In genomic region chr3:23078735-23079134, GRCh38 we compare ENCODE assay signal across 37 cellular contexts.
"Had no signal": no experiment of that assay in that cellular context is flagged by ENCODE, and none has a peak within 500 bp of the region (broad histone marks: within the 10 kb centered on the region; RNA-seq: fewer than 3 reads in every experiment).

No MANE protein-coding gene starts in this region.

- H3K27ac Mint-ChIP-seq: activated CD4-positive, alpha-beta memory T cell treated with anti-CD3 and anti-CD28 coated beads, Interleukin-2, amount 10 ng/mL, durations not matched to agents 7 days and 5 days; activated CD4-positive, alpha-beta T cell treated with anti-CD3 and anti-CD28 coated beads for 36 hours; activated CD4-positive, alpha-beta T cell treated with anti-CD3 and anti-CD28 coated beads, Interleukin-2, amount 10 ng/mL, durations not matched to agents 7 days and 5 days; activated CD8-positive, alpha-beta memory T cell treated with anti-CD3 and anti-CD28 coated beads, Interleukin-2, amount 10 ng/mL, durations not matched to agents 7 days and 5 days; activated CD8-positive, alpha-beta T cell treated with anti-CD3 and anti-CD28 coated beads, Interleukin-2, amount 10 ng/mL, durations not matched to agents 7 days and 5 days; activated naive CD4-positive, alpha-beta T cell treated with anti-CD3 and anti-CD28 coated beads, Interleukin-2, amount 10 ng/mL, durations not matched to agents 7 days and 5 days; activated naive CD4-positive, alpha-beta T cell treated with anti-CD3 and anti-CD28 coated beads, Interleukin-2, amount 50 U/mL, for 24 hours; activated naive CD8-positive, alpha-beta T cell; activated naive CD8-positive, alpha-beta T cell treated with anti-CD3 and anti-CD28 coated beads, Interleukin-2, amount 10 ng/mL, durations not matched to agents 7 days and 5 days; activated naive CD8-positive, alpha-beta T cell treated with anti-CD3 and anti-CD28 coated beads, Interleukin-2, amount 50 U/mL, for 24 hours; activated T-cell treated with anti-CD3 and anti-CD28 coated beads, Interleukin-2, amount 50 U/mL, for 24 hours; activated T-helper 2 cell treated with anti-CD3 and anti-CD28 coated beads, Interferon-gamma antibody, Interleukin-2, Interleukin-4, amounts not matched to agents 10 μg/mL and 5 μg/mL and 100 μg/mL, durations not matched to agents 14 hours and 24 hours and 36 hours; brain; T-helper 1 cell treated with Interleukin-12 subunit alpha and Interleukin-12 subunit beta and Interleukin-4 antibody, amounts not matched to agents 30 μg/mL and 1 μg/mL, for 36 hours; T-helper 2 cell treated with Interferon-gamma antibody and Interleukin-4, amounts not matched to agents 5 μg/mL and 100 μg/mL, for 36 hours had no signal

- H3K27ac ChIP-seq: ascending aorta, cardiac muscle cell, VCaP had no signal

- H3K4me1 Mint-ChIP-seq: activated CD4-positive, alpha-beta memory T cell treated with anti-CD3 and anti-CD28 coated beads, Interleukin-2, amount 10 ng/mL, durations not matched to agents 7 days and 5 days; activated CD8-positive, alpha-beta memory T cell treated with anti-CD3 and anti-CD28 coated beads, Interleukin-2, amount 10 ng/mL, durations not matched to agents 7 days and 5 days; activated naive CD4-positive, alpha-beta T cell treated with anti-CD3 and anti-CD28 coated beads, Interleukin-2, amount 10 ng/mL, durations not matched to agents 7 days and 5 days; central memory CD8-positive, alpha-beta T cell had no signal

- ATAC-seq: activated CD4-positive, alpha-beta T cell treated with anti-CD3 and anti-CD28 coated beads for 36 hours; activated CD4-positive, CD25-positive, alpha-beta regulatory T cell treated with anti-CD3 and anti-CD28 coated beads, Interleukin-2, amount 50 U/mL, for 24 hours; activated CD8-positive, alpha-beta memory T cell treated with anti-CD3 and anti-CD28 coated beads, Interleukin-2, amount 10 ng/mL, durations not matched to agents 7 days and 5 days; activated CD8-positive, alpha-beta T cell treated with anti-CD3 and anti-CD28 coated beads, Interleukin-2, amount 10 ng/mL, durations not matched to agents 7 days and 5 days; activated naive CD8-positive, alpha-beta T cell treated with anti-CD3 and anti-CD28 coated beads, Interleukin-2, amount 50 U/mL, for 24 hours had no signal

- DNase-seq: activated CD4-positive, alpha-beta memory T cell treated with anti-CD3 and anti-CD28 coated beads, Interleukin-2, amount 10 ng/mL, durations not matched to agents 7 days and 5 days; activated CD4-positive, alpha-beta T cell treated with anti-CD3 and anti-CD28 coated beads for 1 hour; activated CD4-positive, alpha-beta T cell treated with anti-CD3 and anti-CD28 coated beads for 36 hours; activated CD4-positive, alpha-beta T cell treated with anti-CD3 and anti-CD28 coated beads for 48 hours; activated CD4-positive, alpha-beta T cell treated with anti-CD3 and anti-CD28 coated beads, Interleukin-2, amount 10 ng/mL, durations not matched to agents 7 days and 5 days; activated CD4-positive, alpha-beta T cell treated with anti-CD3 and anti-CD28 coated beads, Interleukin-2, amount 50 U/mL, for 48 hours; activated CD4-positive, CD25-positive, alpha-beta regulatory T cell; activated CD8-positive, alpha-beta memory T cell treated with anti-CD3 and anti-CD28 coated beads for 24 hours; activated CD8-positive, alpha-beta memory T cell treated with anti-CD3 and anti-CD28 coated beads, Interleukin-2, amount 10 ng/mL, durations not matched to agents 7 days and 5 days; activated CD8-positive, alpha-beta memory T cell treated with anti-CD3 and anti-CD28 coated beads, Interleukin-2, amount 50 U/mL, for 48 hours; activated CD8-positive, alpha-beta T cell treated with anti-CD3 and anti-CD28 coated beads, Interleukin-2, amount 10 ng/mL, durations not matched to agents 7 days and 5 days; activated effector memory CD4-positive, alpha-beta T cell treated with Interleukin-2 at 50 U/mL for 16 hours; activated gamma-delta T cell; activated naive CD4-positive, alpha-beta T cell treated with anti-CD3 and anti-CD28 coated beads, Interleukin-2, amount 10 ng/mL, durations not matched to agents 7 days and 5 days; activated naive CD4-positive, alpha-beta T cell treated with Interleukin-2 at 50 U/mL for 16 hours; activated naive CD8-positive, alpha-beta T cell treated with anti-CD3 and anti-CD28 coated beads, Interleukin-2, amount 10 ng/mL, durations not matched to agents 7 days and 5 days; activated naive CD8-positive, alpha-beta T cell treated with anti-CD3 and anti-CD28 coated beads, Interleukin-2, amount 50 U/mL, for 24 hours; activated T-cell treated with anti-CD3 and anti-CD28 coated beads, Interleukin-2, amount 50 U/mL, for 24 hours; activated T-cell treated with anti-CD3 and anti-CD28 coated beads, Interleukin-2, amount 50 U/mL, for 48 hours; amygdala; anterior cingulate cortex; caudate nucleus; cerebellar nuclear complex; T-helper 1 cell; T-helper 2 cell; T-helper 9 cell had no signal

- H3K4me3 Mint-ChIP-seq: activated CD4-positive, alpha-beta memory T cell treated with anti-CD3 and anti-CD28 coated beads, Interleukin-2, amount 10 ng/mL, durations not matched to agents 7 days and 5 days; activated CD4-positive, alpha-beta T cell treated with anti-CD3 and anti-CD28 coated beads for 36 hours; activated CD4-positive, alpha-beta T cell treated with anti-CD3 and anti-CD28 coated beads, Interleukin-2, amount 10 ng/mL, durations not matched to agents 7 days and 5 days; activated CD8-positive, alpha-beta memory T cell treated with anti-CD3 and anti-CD28 coated beads, Interleukin-2, amount 10 ng/mL, durations not matched to agents 7 days and 5 days; activated CD8-positive, alpha-beta T cell treated with anti-CD3 and anti-CD28 coated beads, Interleukin-2, amount 10 ng/mL, durations not matched to agents 7 days and 5 days; activated naive CD4-positive, alpha-beta T cell treated with anti-CD3 and anti-CD28 coated beads, Interleukin-2, amount 10 ng/mL, durations not matched to agents 7 days and 5 days; activated naive CD4-positive, alpha-beta T cell treated with anti-CD3 and anti-CD28 coated beads, Interleukin-2, amount 50 U/mL, for 24 hours; activated naive CD8-positive, alpha-beta T cell; activated naive CD8-positive, alpha-beta T cell treated with anti-CD3 and anti-CD28 coated beads, Interleukin-2, amount 10 ng/mL, durations not matched to agents 7 days and 5 days; activated naive CD8-positive, alpha-beta T cell treated with anti-CD3 and anti-CD28 coated beads, Interleukin-2, amount 50 U/mL, for 24 hours; activated T-cell treated with anti-CD3 and anti-CD28 coated beads, Interleukin-2, amount 50 U/mL, for 24 hours; brain; central memory CD8-positive, alpha-beta T cell; T-helper 1 cell treated with Interleukin-12 subunit alpha and Interleukin-12 subunit beta and Interleukin-4 antibody, amounts not matched to agents 30 μg/mL and 1 μg/mL, for 36 hours; T-helper 2 cell treated with Interferon-gamma antibody and Interleukin-4, amounts not matched to agents 5 μg/mL and 100 μg/mL, for 36 hours had no signal

- H3K36me3 ChIP-seq: ascending aorta, cardiac muscle cell had no signal

- H3K27me3 ChIP-seq: ascending aorta, cardiac muscle cell had no signal

- H3K4me3 ChIP-seq: ascending aorta, cardiac muscle cell had no signal

- H3K9me3 Mint-ChIP-seq: activated CD4-positive, alpha-beta memory T cell treated with anti-CD3 and anti-CD28 coated beads, Interleukin-2, amount 10 ng/mL, durations not matched to agents 7 days and 5 days; activated CD4-positive, alpha-beta T cell treated with anti-CD3 and anti-CD28 coated beads, Interleukin-2, amount 10 ng/mL, durations not matched to agents 7 days and 5 days; activated naive CD4-positive, alpha-beta T cell treated with anti-CD3 and anti-CD28 coated beads, Interleukin-2, amount 10 ng/mL, durations not matched to agents 7 days and 5 days; activated naive CD4-positive, alpha-beta T cell treated with anti-CD3 and anti-CD28 coated beads, Interleukin-2, amount 50 U/mL, for 24 hours; activated naive CD8-positive, alpha-beta T cell treated with anti-CD3 and anti-CD28 coated beads, Interleukin-2, amount 10 ng/mL, durations not matched to agents 7 days and 5 days; activated naive CD8-positive, alpha-beta T cell treated with anti-CD3 and anti-CD28 coated beads, Interleukin-2, amount 50 U/mL, for 24 hours; activated T-cell treated with anti-CD3 and anti-CD28 coated beads, Interleukin-2, amount 50 U/mL, for 24 hours; activated T-helper 2 cell treated with anti-CD3 and anti-CD28 coated beads, Interferon-gamma antibody, Interleukin-2, Interleukin-4, amounts not matched to agents 10 μg/mL and 5 μg/mL and 100 μg/mL, durations not matched to agents 14 hours and 24 hours and 36 hours; brain; T-helper 1 cell treated with Interleukin-12 subunit alpha and Interleukin-12 subunit beta and Interleukin-4 antibody, amounts not matched to agents 30 μg/mL and 1 μg/mL, for 36 hours; T-helper 2 cell treated with Interferon-gamma antibody and Interleukin-4, amounts not matched to agents 5 μg/mL and 100 μg/mL, for 36 hours had no signal

- H3K27me3 Mint-ChIP-seq: activated CD4-positive, alpha-beta memory T cell treated with anti-CD3 and anti-CD28 coated beads, Interleukin-2, amount 10 ng/mL, durations not matched to agents 7 days and 5 days; activated CD4-positive, alpha-beta T cell treated with anti-CD3 and anti-CD28 coated beads for 36 hours; activated CD4-positive, alpha-beta T cell treated with anti-CD3 and anti-CD28 coated beads, Interleukin-2, amount 10 ng/mL, durations not matched to agents 7 days and 5 days; activated CD8-positive, alpha-beta memory T cell treated with anti-CD3 and anti-CD28 coated beads, Interleukin-2, amount 10 ng/mL, durations not matched to agents 7 days and 5 days; activated naive CD4-positive, alpha-beta T cell treated with anti-CD3 and anti-CD28 coated beads, Interleukin-2, amount 10 ng/mL, durations not matched to agents 7 days and 5 days; activated naive CD4-positive, alpha-beta T cell treated with anti-CD3 and anti-CD28 coated beads, Interleukin-2, amount 50 U/mL, for 24 hours; activated naive CD8-positive, alpha-beta T cell treated with anti-CD3 and anti-CD28 coated beads, Interleukin-2, amount 10 ng/mL, durations not matched to agents 7 days and 5 days; activated naive CD8-positive, alpha-beta T cell treated with anti-CD3 and anti-CD28 coated beads, Interleukin-2, amount 50 U/mL, for 24 hours; activated T-cell treated with anti-CD3 and anti-CD28 coated beads, Interleukin-2, amount 50 U/mL, for 24 hours; central memory CD8-positive, alpha-beta T cell had no signal

- H3K9me3 ChIP-seq: ascending aorta had no signal

- H3K36me3 Mint-ChIP-seq: activated CD8-positive, alpha-beta memory T cell treated with anti-CD3 and anti-CD28 coated beads, Interleukin-2, amount 10 ng/mL, durations not matched to agents 7 days and 5 days; activated naive CD4-positive, alpha-beta T cell treated with anti-CD3 and anti-CD28 coated beads, Interleukin-2, amount 10 ng/mL, durations not matched to agents 7 days and 5 days; activated naive CD4-positive, alpha-beta T cell treated with anti-CD3 and anti-CD28 coated beads, Interleukin-2, amount 50 U/mL, for 24 hours; activated naive CD8-positive, alpha-beta T cell; activated naive CD8-positive, alpha-beta T cell treated with anti-CD3 and anti-CD28 coated beads, Interleukin-2, amount 10 ng/mL, durations not matched to agents 7 days and 5 days; brain had no signal
